25 cellular contexts compared by ENCODE assay signal in genomic region chr6:153215242-153215641, GRCh38.
A peak's percentile ranks its signal among the peaks of the same experiment; 100 is the strongest.
DNase-seq lines count a peak whose midpoint lies in the region; ATAC-seq and TF ChIP-seq lines count a peak whose summit lies in the region.
"Had no signal": no experiment of that assay in that cellular context is flagged by ENCODE, and none has a peak within 500 bp of the region (broad histone marks: within the 10 kb centered on the region; RNA-seq: fewer than 3 reads in every experiment).

No MANE protein-coding gene starts in this region.

- no peaks in the 10 kb centered on the region for H3K9me3 Mint-ChIP-seq in endothelial cell (ENCODE audit: unreplicated experiment)
- no peaks in the 10 kb centered on the region for H3K9me3 Mint-ChIP-seq in activated CD8-positive, alpha-beta memory T cell treated with anti-CD3 and anti-CD28 coated beads, Interleukin-2, amount 10 ng/mL, durations not matched to agents 7 days and 5 days (ENCODE audit: low read depth)
- H3K9me3 Mint-ChIP-seq: nephron; stimulated activated naive B cell treated with anti-CD40 and anti-IgM and Interleukin-4, amounts not matched to agents 10 μg/mL and 1 μg/mL and 100 μg/mL, for 72 hours had no signal

- H3K9ac ChIP-seq in SK-N-SH, result no peak overlapping the region

- H3K27me3 ChIP-seq in SK-N-SH (ENCODE audit: insufficient read depth), result no peaks in the 10 kb centered on the region
- H3K27me3 ChIP-seq in Panc1 (ENCODE audit: control insufficient read depth, insufficient read depth, low read length), result no peaks in the 10 kb centered on the region
- H3K27me3 ChIP-seq: adrenal gland had no signal

- H3K4me3 ChIP-seq in SK-N-SH (ENCODE audit: low read depth in 2 of 2, low read length in 1 of 2) (no peak overlapping the region), Panc1 (ENCODE audit: low read depth in 2 of 2, low read length in 2 of 2) (no peak overlapping the region)
- H3K4me3 ChIP-seq: adrenal gland, skin epidermis, thoracic aorta had no signal

- TF ChIP-seq EP300 in SK-N-SH (IDR thresholded peaks at IDR 0.05; ENCODE audit: borderline replicate concordance in 1 of 2, low read depth in 1 of 2, low read length in 1 of 2), result no peak

- H3K4me2 ChIP-seq in SK-N-SH, result no peak overlapping the region

- no peaks in the 10 kb centered on the region for H3K36me3 ChIP-seq in SK-N-SH (replicated peaks in 1 of 2; ENCODE audit: control insufficient read depth in 1 of 2, insufficient read depth in 2 of 2, low read length in 1 of 2)
- no peaks in the 10 kb centered on the region for H3K36me3 ChIP-seq in Panc1 (ENCODE audit: control insufficient read depth, insufficient read depth, low read length)
- H3K36me3 ChIP-seq: adrenal gland, thoracic aorta had no signal

- DNase-seq in SK-N-SH, result no peak
- DNase-seq in Panc1 (ENCODE audit: low read depth, low spot score), result no peak
- no peak for DNase-seq in endothelial cell (ENCODE audit: low spot score)
- DNase-seq in retina, result peak; percentile 20
- DNase-seq in kidney glomerular epithelial cell (lab: John Stamatoyannopoulos, UW), result no peak
- DNase-seq in T-helper 17 cell, result no peak
- DNase-seq in activated CD8-positive, alpha-beta memory T cell treated with anti-CD3 and anti-CD28 coated beads, Interleukin-2, amount 10 ng/mL, durations not matched to agents 7 days and 5 days, result no peak
- DNase-seq: activated CD4-positive, alpha-beta T cell treated with anti-CD3 and anti-CD28 coated beads, Interleukin-2, amount 50 U/mL, for 4 hours; activated gamma-delta T cell; activated T-cell treated with anti-CD3 and anti-CD28 coated beads for 4 hours; adrenal gland; C1 segment of cervical spinal cord; DMS 273 treated with DMSO at 0.1 percent for 48 hours; left cardiac atrium; midbrain; MM.1S; NCI-H1436 treated with DMSO at 0.1 percent for 48 hours; NCI-H345; NK-92 treated with Interleukin-12 subunit alpha and Interleukin-12 subunit beta, amount 100 ng/mL, for 24 hours; stimulated activated CD4-positive, alpha-beta T cell treated with anti-CD3 and anti-CD28 coated beads, Interleukin-2, amount 100 ng/mL, for 24 hours; stimulated activated naive B cell treated with anti-CD40 and anti-IgM and Interleukin-4, amounts not matched to agents 10 μg/mL and 1 μg/mL and 100 μg/mL, for 72 hours had no signal

- TF ChIP-seq CTCF in SK-N-SH (IDR thresholded peaks at IDR 0.05), result no peak
- peak; percentile 25 for TF ChIP-seq CTCF in Panc1 (IDR thresholded peaks at IDR 0.05)
- TF ChIP-seq CTCF in endothelial cell (IDR thresholded peaks at IDR 0.05; ENCODE audit: unreplicated experiment), result no peak

- H4K20me1 ChIP-seq in SK-N-SH (ENCODE audit: insufficient read depth), result no peaks in the 10 kb centered on the region

- WGBS in SK-N-SH (ENCODE audit: low lambda C conversion rate), result 60% methylated on average over 4 of the region's 5 CpGs

- H3K4me3 Mint-ChIP-seq in endothelial cell (ENCODE audit: unreplicated experiment), result no peak overlapping the region
- H3K4me3 Mint-ChIP-seq in T-helper 17 cell, result no peak overlapping the region
- no peak overlapping the region for H3K4me3 Mint-ChIP-seq in activated CD8-positive, alpha-beta memory T cell treated with anti-CD3 and anti-CD28 coated beads, Interleukin-2, amount 10 ng/mL, durations not matched to agents 7 days and 5 days
- H3K4me3 Mint-ChIP-seq: nephron; stimulated activated naive B cell treated with anti-CD40 and anti-IgM and Interleukin-4, amounts not matched to agents 10 μg/mL and 1 μg/mL and 100 μg/mL, for 72 hours had no signal

- H3K9me2 ChIP-seq in SK-N-SH, result no peaks in the 10 kb centered on the region

- ATAC-seq in SK-N-SH treated with all-trans-retinoic acid at 6 μM for 48 hours (no peak), Panc1 (0 out of 2 replicates have a peak, but pooled peaks have one; percentile 34), T-helper 17 cell (no peak)
- no peak for ATAC-seq in activated CD8-positive, alpha-beta memory T cell treated with anti-CD3 and anti-CD28 coated beads, Interleukin-2, amount 10 ng/mL, durations not matched to agents 7 days and 5 days
- ATAC-seq: left cardiac atrium; stimulated activated naive B cell treated with anti-CD40 and anti-IgM and Interleukin-4, amounts not matched to agents 10 μg/mL and 1 μg/mL and 100 μg/mL, for 72 hours had no signal

- no peak for TF ChIP-seq RAD21 in SK-N-SH (IDR thresholded peaks at IDR 0.05; ENCODE audit: low read length)

- H3K9me3 ChIP-seq in SK-N-SH, result no peaks in the 10 kb centered on the region
- no peaks in the 10 kb centered on the region for H3K9me3 ChIP-seq in Panc1 (ENCODE audit: control insufficient read depth, insufficient read depth, low read depth, low read length)
- no peaks in the 10 kb centered on the region for H3K9me3 ChIP-seq in T-helper 17 cell (ENCODE audit: control insufficient read depth, low read length, poor library complexity, severe bottlenecking)
- H3K9me3 ChIP-seq: adrenal gland, thoracic aorta had no signal

- H3K27ac Mint-ChIP-seq in endothelial cell (ENCODE audit: unreplicated experiment) (peak overlapping the region; percentile 96), T-helper 17 cell (no peak overlapping the region)
- H3K27ac Mint-ChIP-seq in activated CD8-positive, alpha-beta memory T cell treated with anti-CD3 and anti-CD28 coated beads, Interleukin-2, amount 10 ng/mL, durations not matched to agents 7 days and 5 days, result no peak overlapping the region
- H3K27ac Mint-ChIP-seq: nephron; stimulated activated naive B cell treated with anti-CD40 and anti-IgM and Interleukin-4, amounts not matched to agents 10 μg/mL and 1 μg/mL and 100 μg/mL, for 72 hours had no signal

- in situ Hi-C loops in Panc1 (cut with HindIII; ENCODE audit: low pct_unique_long_range_greater_than_20kb, low sequenced_read_pairs), result no loop called here

- H3K27ac ChIP-seq in SK-N-SH (ENCODE audit: low read depth in 2 of 2, low read length in 1 of 2) (no peak overlapping the region; a peak in 1 of 4 replicates), Panc1 (ENCODE audit: low read length) (no peak overlapping the region)
- H3K27ac ChIP-seq: adrenal gland, skin epidermis, thoracic aorta had no signal

- peaks cover 28% of the 10 kb centered on the region for H3K4me1 Mint-ChIP-seq in endothelial cell (ENCODE audit: unreplicated experiment)
- no peaks in the 10 kb centered on the region for H3K4me1 Mint-ChIP-seq in T-helper 17 cell
- no peaks in the 10 kb centered on the region for H3K4me1 Mint-ChIP-seq in activated CD8-positive, alpha-beta memory T cell treated with anti-CD3 and anti-CD28 coated beads, Interleukin-2, amount 10 ng/mL, durations not matched to agents 7 days and 5 days
- H3K4me1 Mint-ChIP-seq: nephron; stimulated activated naive B cell treated with anti-CD40 and anti-IgM and Interleukin-4, amounts not matched to agents 10 μg/mL and 1 μg/mL and 100 μg/mL, for 72 hours had no signal

- H3K79me2 ChIP-seq in SK-N-SH (ENCODE audit: insufficient read depth), result no peaks in the 10 kb centered on the region

- intact Hi-C loops in Panc1 (cut with micrococcal nuclease; ENCODE audit: unreplicated experiment), result no loop called here

- H2AFZ ChIP-seq in SK-N-SH (ENCODE audit: low read depth), result no peak overlapping the region

- BruUV-seq in Panc1 (replicated peaks; lab: Mats Ljungman, UMichigan), result no TSS peak

- peaks cover 0 to 7% of the 10 kb centered on the region in 2 experiments; a peak in 1 of 4 replicates for H3K4me1 ChIP-seq in SK-N-SH (ENCODE audit: control insufficient read depth in 1 of 2, insufficient read depth in 2 of 2, low read depth in 1 of 2, low read length in 1 of 2)
- H3K4me1 ChIP-seq in Panc1 (ENCODE audit: control insufficient read depth, insufficient read depth, low read length), result no peaks in the 10 kb centered on the region
- H3K4me1 ChIP-seq: adrenal gland had no signal

- CTCF ChIA-PET in SK-N-SH (lab: Yijun Ruan, JAX), result interaction anchor here (1.0 to 1.4 kb wide), 2 partner anchors 12 to 16 kb away, joined by 3 to 4 read pairs; no protein-coding TSS in a partner anchor
- CTCF ChIA-PET in Panc1 (lab: Charles Lee), result no interaction called here
- CTCF ChIA-PET in activated CD8-positive, alpha-beta memory T cell treated with anti-CD3 and anti-CD28 coated beads, Interleukin-2, amount 10 ng/mL, durations not matched to agents 7 days and 5 days (lab: Charles Lee), result no interaction called here

- POLR2A ChIA-PET in SK-N-SH (lab: Yijun Ruan, JAX) (no interaction called here), Panc1 (lab: Charles Lee) (no interaction called here)

- no peaks in the 10 kb centered on the region for H3K27me3 Mint-ChIP-seq in endothelial cell (ENCODE audit: unreplicated experiment)
- H3K27me3 Mint-ChIP-seq in T-helper 17 cell, result no peaks in the 10 kb centered on the region
- H3K27me3 Mint-ChIP-seq in activated CD8-positive, alpha-beta memory T cell treated with anti-CD3 and anti-CD28 coated beads, Interleukin-2, amount 10 ng/mL, durations not matched to agents 7 days and 5 days, result no peaks in the 10 kb centered on the region
- H3K27me3 Mint-ChIP-seq: stimulated activated naive B cell treated with anti-CD40 and anti-IgM and Interleukin-4, amounts not matched to agents 10 μg/mL and 1 μg/mL and 100 μg/mL, for 72 hours had no signal

- H3K36me3 Mint-ChIP-seq in endothelial cell (ENCODE audit: low read depth, unreplicated experiment) (no peaks in the 10 kb centered on the region), T-helper 17 cell (ENCODE audit: low read depth) (no peaks in the 10 kb centered on the region)
- no peaks in the 10 kb centered on the region for H3K36me3 Mint-ChIP-seq in activated CD8-positive, alpha-beta memory T cell treated with anti-CD3 and anti-CD28 coated beads, Interleukin-2, amount 10 ng/mL, durations not matched to agents 7 days and 5 days
- H3K36me3 Mint-ChIP-seq: stimulated activated naive B cell treated with anti-CD40 and anti-IgM and Interleukin-4, amounts not matched to agents 10 μg/mL and 1 μg/mL and 100 μg/mL, for 72 hours had no signal

- no peaks in the 10 kb centered on the region for H3F3A ChIP-seq in SK-N-SH (replicated peaks; ENCODE audit: insufficient read depth)

TF ChIP-seq in SK-N-SH treated with all-trans-retinoic acid at 6 μM for 48 hours, 23 proteins besides CTCF, POLR2A, EP300 and RAD21 (continues in another document):
- no peak for TF ChIP-seq CSRNP3 (CRISPR knock-in tag; IDR thresholded peaks at IDR 0.05)
- no peak for TF ChIP-seq OSR1 (CRISPR knock-in tag; IDR thresholded peaks at IDR 0.05)
